18 cellular contexts compared by ENCODE assay signal in genomic region chr20:38386004-38386403, GRCh38. TPM values are rescaled to one million over a fixed set of nuclear protein-coding genes. Genes with fewer than 3 reads are reported as not detected.
"Had no signal": no experiment of that assay in that cellular context is flagged by ENCODE, and none has a peak within 500 bp of the region (broad histone marks: within the 10 kb centered on the region; RNA-seq: fewer than 3 reads in every experiment).

No MANE protein-coding gene starts in this region.

- ATAC-seq: esophagus mucosa, gastrocnemius medialis had no signal

- H3K4me1 ChIP-seq: gastrocnemius medialis, left ventricle myocardium inferior, upper lobe of left lung had no signal

- H3K4me3 ChIP-seq: gastrocnemius medialis, left ventricle myocardium inferior, thoracic aorta, upper lobe of left lung had no signal

- H3K36me3 ChIP-seq: gastrocnemius medialis, left ventricle myocardium inferior, thoracic aorta, upper lobe of left lung, WERI-Rb-1 had no signal

- H3K9me3 ChIP-seq: gastrocnemius medialis, thoracic aorta, upper lobe of left lung had no signal

- H3K27me3 ChIP-seq: gastrocnemius medialis, upper lobe of left lung had no signal

- H3K27ac ChIP-seq: gastrocnemius medialis, left ventricle myocardium inferior, thoracic aorta, upper lobe of left lung, WERI-Rb-1 had no signal

- DNase-seq: activated CD4-positive, alpha-beta T cell treated with anti-CD3 and anti-CD28 coated beads, Interleukin-2, amount 50 U/mL, for 48 hours; activated gamma-delta T cell treated with Interleukin-2 at 50 U/mL for 16 hours; activated T-cell treated with anti-CD3 and anti-CD28 coated beads for 4 hours; cerebellar nuclear complex; effector CD4-positive, alpha-beta T cell; gastrocnemius medialis; head of caudate nucleus; left ventricle myocardium inferior; mammary epithelial cell; midbrain; stimulated activated naive B cell treated with anti-CD40 and anti-IgM and Interleukin-4, amounts not matched to agents 10 μg/mL and 1 μg/mL and 100 μg/mL, for 72 hours; upper lobe of left lung; WERI-Rb-1 had no signal

- FAIRE-seq: bronchial epithelial cell had no signal

RNA-seq across cellular contexts. Expression of gene LBP, which starts 39.7 kb away (rescaled TPM):
- total RNA-seq: activated T-helper 1 cell treated with anti-CD3 and anti-CD28 coated beads, Interleukin-12 subunit alpha, Interleukin-12 subunit beta, Interleukin-2, Interleukin-4 antibody, amounts not matched to agents 30 ng/mL and 10 ng/mL and 1 ng/mL, durations not matched to agents 14 hours and 24 hours and 36 hours; bronchial epithelial cell; kidney epithelial cell; mammary epithelial cell had no signal
- polyA plus RNA-seq: mammary epithelial cell had no signal
